ENCODE assay signal across 28 cellular contexts in the genomic region with DNA sequence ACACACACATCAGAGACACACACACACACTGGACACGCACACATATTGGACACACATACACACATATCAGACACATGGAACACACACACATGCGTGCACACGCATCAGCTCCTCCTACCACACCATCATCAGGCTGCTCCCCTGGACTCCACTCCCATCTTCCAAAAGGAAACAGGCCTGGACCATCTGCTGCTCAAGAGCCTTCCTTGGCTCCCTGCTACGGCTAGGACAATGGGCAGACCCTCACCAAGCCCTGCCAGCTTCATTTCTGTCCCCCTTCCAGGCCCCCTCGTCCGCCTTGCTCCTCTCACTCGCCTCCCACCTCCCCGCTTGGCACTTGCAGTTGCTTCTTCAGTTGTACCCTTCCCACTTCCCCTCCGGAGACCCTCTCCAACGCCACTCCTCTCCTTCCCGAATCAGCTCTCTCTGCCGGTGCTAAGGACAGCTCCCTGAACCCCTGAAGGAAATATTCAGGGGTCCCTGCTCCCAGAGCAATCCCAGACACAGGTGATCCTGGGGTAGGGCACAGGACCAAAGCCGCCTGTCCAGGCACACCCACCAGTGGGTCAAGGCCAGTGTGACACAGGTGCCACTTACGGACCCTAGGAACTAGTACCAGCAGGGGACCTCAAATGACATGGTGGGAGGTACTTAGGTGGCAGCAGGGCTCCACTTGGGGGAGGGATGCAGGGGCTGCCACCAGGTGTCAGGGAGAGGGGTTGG. TPM values are rescaled to one million over a fixed set of nuclear protein-coding genes. Genes with fewer than 3 reads are reported as not detected.
"Had no signal": no experiment of that assay in that cellular context is flagged by ENCODE, and none has a peak within 500 bp of the region (broad histone marks: within the 10 kb centered on the region; RNA-seq: fewer than 3 reads in every experiment).

No MANE protein-coding gene starts in this region.

- H3K36me3 ChIP-seq: WERI-Rb-1 had no signal

- H3K27ac ChIP-seq: SK-N-MC, WERI-Rb-1 had no signal

- DNase-seq: activated CD4-positive, alpha-beta memory T cell treated with anti-CD3 and anti-CD28 coated beads, Interleukin-2, amount 10 ng/mL, durations not matched to agents 7 days and 5 days; activated CD4-positive, alpha-beta T cell treated with anti-CD3 and anti-CD28 coated beads for 36 hours; activated CD4-positive, alpha-beta T cell treated with anti-CD3 and anti-CD28 coated beads, Interleukin-2, amount 50 U/mL, for 1 hour; activated gamma-delta T cell; activated naive CD4-positive, alpha-beta T cell treated with anti-CD3 and anti-CD28 coated beads for 36 hours; activated T-cell treated with anti-CD3 and anti-CD28 coated beads for 4 hours; activated T-cell treated with anti-CD3 and anti-CD28 coated beads, Interleukin-2, amount 50 U/mL, for 48 hours; amygdala; NCI-H1048; NCI-H146; NCI-H187 treated with DMSO at 0.1 percent for 48 hours; NCI-H2171; NCI-H2227 treated with DMSO at 0.1 percent for 48 hours; NCI-H446 treated with DMSO at 0.1 percent for 48 hours; NCI-H524 treated with DMSO at 0.1 percent for 48 hours; NCI-H774; RPMI8226; T-helper 1 cell; WERI-Rb-1 had no signal

- H3K4me3 ChIP-seq: SK-N-MC had no signal

- ATAC-seq: activated CD4-positive, alpha-beta T cell treated with anti-CD3 and anti-CD28 coated beads for 36 hours; activated T-helper 17 cell treated with anti-CD3 and anti-CD28 coated beads, Interleukin-2, amount 50 U/mL, for 72 hours; Panc1; Right ventricle myocardium inferior had no signal

RNA-seq across cellular contexts. Expression of a gene that starts 12.1 kb away (rescaled TPM):
- total RNA-seq: activated CD4-positive, alpha-beta memory T cell treated with anti-CD3 and anti-CD28 coated beads, Interleukin-2, amount 10 ng/mL, durations not matched to agents 7 days and 5 days; LHCN-M2; M059J had no signal

RNA-seq across cellular contexts. Expression of a gene that starts 57.8 kb away (rescaled TPM):
- total RNA-seq: activated CD4-positive, alpha-beta memory T cell treated with anti-CD3 and anti-CD28 coated beads, Interleukin-2, amount 10 ng/mL, durations not matched to agents 7 days and 5 days; activated CD4-positive, alpha-beta T cell treated with anti-CD3 and anti-CD28 coated beads for 36 hours; activated CD8-positive, alpha-beta memory T cell treated with anti-CD3 and anti-CD28 coated beads for 36 hours; activated naive CD4-positive, alpha-beta T cell treated with anti-CD3 and anti-CD28 coated beads for 36 hours; activated T-helper 17 cell treated with anti-CD3 and anti-CD28 coated beads, Interleukin-2, amount 50 U/mL, for 72 hours; OCI-LY7; T-helper 2 cell treated with Interferon-gamma antibody and Interleukin-4, amounts not matched to agents 100 ng/mL and 5 ng/mL, for 36 hours had no signal
